ENCODE assay signal across 7 cellular contexts in the genomic region with DNA sequence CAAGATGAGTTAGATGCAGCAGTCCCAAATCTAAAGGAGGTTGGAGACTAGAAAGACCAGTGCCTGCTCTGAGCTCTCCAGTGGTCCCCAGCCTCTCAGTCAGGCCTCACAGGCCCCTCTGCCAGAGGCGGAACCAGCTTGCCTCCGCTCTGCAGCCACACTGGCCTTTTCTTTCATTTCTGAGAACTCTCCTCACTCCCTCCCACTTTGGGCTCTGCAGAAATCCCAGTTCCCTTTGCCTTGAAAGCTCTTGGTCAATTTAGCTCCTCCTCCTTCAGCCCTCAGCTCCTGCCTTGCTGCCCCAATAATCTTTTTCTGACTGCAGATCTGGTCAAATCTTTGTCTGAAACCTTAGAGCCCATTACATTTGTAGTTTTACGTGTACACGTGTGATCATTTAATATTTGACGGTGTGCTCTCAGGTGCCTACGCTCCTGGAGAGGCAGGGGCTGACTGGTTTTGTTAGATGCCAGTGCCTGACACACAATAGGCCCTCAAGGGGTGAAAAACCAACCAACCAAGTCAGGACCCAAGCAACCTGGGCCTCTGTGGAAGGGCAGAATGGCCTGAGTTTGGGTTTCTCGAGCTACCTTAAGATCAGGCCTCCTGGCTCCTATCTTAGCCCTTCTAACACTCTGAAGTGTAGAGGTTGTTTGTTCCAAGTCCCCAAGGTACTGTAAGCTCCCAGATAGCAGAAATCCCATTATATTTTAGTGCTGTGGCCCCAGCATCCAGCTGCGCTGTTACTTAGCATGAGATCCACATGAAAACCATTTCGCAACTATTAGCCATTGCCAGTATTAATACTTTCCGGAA. TPM values are rescaled to one million over a fixed set of nuclear protein-coding genes. Genes with fewer than 3 reads are reported as not detected.
DNase-seq lines count a peak whose midpoint lies in the region; ATAC-seq and TF ChIP-seq lines count a peak whose summit lies in the region.

No MANE protein-coding gene starts in this region.

- intact Hi-C loops in Panc1 (cut with micrococcal nuclease; ENCODE audit: unreplicated experiment), result no loop called here

- H3K36me3 ChIP-seq in H7 (replicated peaks; ENCODE audit: control insufficient read depth, insufficient read depth, low read length) (no peaks in the 10 kb centered on the region), Panc1 (ENCODE audit: control insufficient read depth, insufficient read depth, low read length) (peaks cover 3% of the 10 kb centered on the region; the same call in 1 of the 2 replicates), muscle layer of colon (ENCODE audit: insufficient read depth, low read length) (no peaks in the 10 kb centered on the region)

- H3K27me3 ChIP-seq in H7 (ENCODE audit: control insufficient read depth, insufficient read depth, low read length) (no peaks in the 10 kb centered on the region), Panc1 (ENCODE audit: control insufficient read depth, insufficient read depth, low read length) (no peaks in the 10 kb centered on the region), muscle layer of colon (ENCODE audit: control insufficient read depth in 1 of 2, insufficient read depth in 2 of 2, low read length in 2 of 2) (no peaks in the 10 kb centered on the region)

- BruUV-seq in Panc1 (replicated peaks; lab: Mats Ljungman, UMichigan), result no TSS peak

- in situ Hi-C loops in Panc1 (cut with HindIII; ENCODE audit: low pct_unique_long_range_greater_than_20kb, low sequenced_read_pairs), result no loop called here

- H3K4me1 ChIP-seq in Panc1 (ENCODE audit: control insufficient read depth, insufficient read depth, low read length), result peaks cover 27% of the 10 kb centered on the region
- H3K4me1 ChIP-seq in muscle layer of colon (ENCODE audit: insufficient read depth, low read length), result peaks cover 23% of the 10 kb centered on the region

- CTCF ChIA-PET in Panc1 (lab: Charles Lee), result interaction anchor here (1.4 kb wide), 1 partner anchor 389 kb away, joined by 4 read pairs; no protein-coding TSS in a partner anchor

- ATAC-seq in Panc1, result 0 out of 2 replicates have a peak, but pooled peaks have one; percentile 3
- ATAC-seq in HG03095 (IDR thresholded peaks at IDR 0.05; ENCODE audit: unreplicated experiment), result no peak

- H3K9ac ChIP-seq in muscle layer of colon (ENCODE audit: low read length), result peak overlapping the region; percentile 29

- H3K4me3 ChIP-seq in H7 (ENCODE audit: insufficient read depth, low read depth, low read length) (peak overlapping the region; percentile 62), Panc1 (ENCODE audit: low read depth in 2 of 2, low read length in 2 of 2) (peak overlapping the region; percentile 93), epithelial cell of proximal tubule (ENCODE audit: low read depth, low read length) (peak overlapping the region; percentile 74), muscle layer of colon (ENCODE audit: low read depth in 1 of 2, low read length in 2 of 2) (peak overlapping the region; percentile 45 to 82)

- TF ChIP-seq CTCF in Panc1 (IDR thresholded peaks at IDR 0.05), result no peak
- no peak for TF ChIP-seq CTCF in epithelial cell of proximal tubule (conservative IDR thresholded peaks at IDR 0.05; ENCODE audit: low read depth, low read length)

- H3K27ac ChIP-seq in Panc1 (ENCODE audit: low read length), result peak overlapping the region; percentile 78
- H3K27ac ChIP-seq in muscle layer of colon (ENCODE audit: low read depth, low read length), result peak overlapping the region; percentile 68

- DNase-seq in H7 (peak; percentile 47), Panc1 (ENCODE audit: low read depth, low spot score) (no peak), epithelial cell of proximal tubule (ENCODE audit: low read depth) (no peak), SKM-1 treated with dmso at 0.1 percent for 144 hours (lab: John Stamatoyannopoulos, UW; ENCODE audit: unreplicated experiment) (no peak)
- DNase-seq in stimulated activated CD4-positive, alpha-beta T cell treated with anti-CD3 and anti-CD28 coated beads, Interleukin-1b, Interleukin-23, amount 100 ng/mL, for 48 hours, result no peak

- H3K9me3 ChIP-seq in Panc1 (ENCODE audit: control insufficient read depth, insufficient read depth, low read depth, low read length) (no peaks in the 10 kb centered on the region), muscle layer of colon (ENCODE audit: low read length) (no peaks in the 10 kb centered on the region)

- POLR2A ChIA-PET in Panc1 (lab: Charles Lee), result no interaction called here

RNA-seq across cellular contexts. Expression of gene NUDT4, which starts 1.1 kb away (rescaled TPM):
- total RNA-seq in H7 (2014; rRNA removed; shearing (Covaris generic)), result 60.0 and 73.2 TPM in 2 replicates
- total RNA-seq in Panc1 (2021; ENCODE audit: unreplicated experiment) (45.7 TPM), epithelial cell of proximal tubule (30.6 and 38.1 TPM in 2 replicates)
- polyA plus RNA-seq in Panc1 (2012; ENCODE audit: insufficient read length), result 11.2 TPM
